8 cellular contexts compared by ENCODE assay signal in genomic region chr12:109863961-109864712, GRCh38. TPM values are rescaled to one million over a fixed set of nuclear protein-coding genes. Genes with fewer than 3 reads are reported as not detected.
DNase-seq lines count a peak whose midpoint lies in the region; ATAC-seq and TF ChIP-seq lines count a peak whose summit lies in the region.

No MANE protein-coding gene starts in this region.

- H3K4me1 ChIP-seq in smooth muscle cell (ENCODE audit: low read depth): no peaks in the 10 kb centered on the region

- DNase-seq in HL-60 (ENCODE audit: low read depth in 1 of 2, low spot score in 1 of 2) (peak; percentile 57 to 83), hypothalamus (lab: John Stamatoyannopoulos, UW) (peak in 43 of 51 donors; percentile 7 to 87 (median 65)), smooth muscle cell (lab: John Stamatoyannopoulos, UW; ENCODE audit: unreplicated experiment) (no peak), NCI-H345 (lab: John Stamatoyannopoulos, UW) (no peak)
- no peak for DNase-seq in stimulated activated CD4-positive, alpha-beta T cell treated with anti-CD3 and anti-CD28 coated beads, Interleukin-12 subunit alpha, Interleukin-12 subunit beta, amount 100 ng/mL, for 4 hours

- no peaks in the 10 kb centered on the region for H3K36me3 ChIP-seq in smooth muscle cell (ENCODE audit: low read depth)

- no peaks in the 10 kb centered on the region for H3K27me3 ChIP-seq in HL-60 (ENCODE audit: insufficient read depth, poor library complexity, severe bottlenecking)
- no peaks in the 10 kb centered on the region for H3K27me3 ChIP-seq in smooth muscle cell (ENCODE audit: low read depth)

- H3K4me3 ChIP-seq in HL-60 (replicated peaks; ENCODE audit: insufficient read depth, low read length) (no peak overlapping the region), smooth muscle cell (no peak overlapping the region)

- WGBS in smooth muscle cell (ENCODE audit: low lambda C conversion rate): 79% methylated on average over 7 of the region's 7 CpGs

- no peaks in the 10 kb centered on the region for H3F3A ChIP-seq in smooth muscle cell (ENCODE audit: low read depth)

- H3K9ac ChIP-seq in smooth muscle cell (ENCODE audit: low read depth): no peak overlapping the region

- ATAC-seq in HG03196 (IDR thresholded peaks at IDR 0.05; ENCODE audit: unreplicated experiment) (no peak), HG02623 (IDR thresholded peaks at IDR 0.05; ENCODE audit: unreplicated experiment) (no peak)

- no peak overlapping the region for H2AFZ ChIP-seq in smooth muscle cell (ENCODE audit: low read depth)

- H4K20me1 ChIP-seq in smooth muscle cell (ENCODE audit: low read depth): peaks cover 82% of the 10 kb centered on the region

- TF ChIP-seq CTCF in HL-60 (IDR thresholded peaks at IDR 0.05; ENCODE audit: insufficient read depth, low read length) (no peak), VCaP (conservative IDR thresholded peaks at IDR 0.05) (no peak), smooth muscle cell (IDR thresholded peaks at IDR 0.05; ENCODE audit: borderline replicate concordance, insufficient read depth, poor library complexity, severe bottlenecking) (no peak)

- H3K27ac ChIP-seq in HL-60 (replicated peaks) (peak overlapping the region; percentile 45), VCaP (peak overlapping the region; percentile 85), smooth muscle cell (ENCODE audit: low read depth) (peak overlapping the region; percentile 24)

- peaks cover 3% of the 10 kb centered on the region for H3K79me2 ChIP-seq in smooth muscle cell (ENCODE audit: low read depth)

- H3K4me2 ChIP-seq in smooth muscle cell: no peak overlapping the region

- H3K9me3 ChIP-seq in smooth muscle cell (replicated peaks; ENCODE audit: low read depth): no peaks in the 10 kb centered on the region

RNA-seq across cellular contexts. Expression of gene GLTP, which starts 16.2 kb away (rescaled TPM):
- total RNA-seq in smooth muscle cell: 46.9 and 63.5 TPM in 2 replicates
- polyA plus RNA-seq in smooth muscle cell: 38.1 and 43.4 TPM in 2 replicates

RNA-seq across cellular contexts. Expression of gene TRPV4, which starts 30.9 kb away (rescaled TPM):
- 0.63 and 1.9 TPM in 2 replicates for total RNA-seq in smooth muscle cell
- polyA plus RNA-seq in smooth muscle cell: 1.5 TPM in 2 replicates

RNA-seq across cellular contexts. Expression of gene TCHP, which starts 35.9 kb away (rescaled TPM):
- total RNA-seq in smooth muscle cell: 4.2 and 6.6 TPM in 2 replicates
- 7.7 and 7.8 TPM in 2 replicates for polyA plus RNA-seq in smooth muscle cell

Comparison
In these comparisons a context has a peak if more than half of its experiments do, and no peak if none do; other contexts are left out.
1. DNase-seq: peak in HL-60 (2 of 2) and hypothalamus (43 of 51); none in smooth muscle cell (single experiment), stimulated activated CD4-positive, alpha-beta T cell treated with anti-CD3 and anti-CD28 coated beads, Interleukin-12 subunit alpha, Interleukin-12 subunit beta, amount 100 ng/mL, for 4 hours (single experiment) and NCI-H345 (single experiment).
2. H3K27ac ChIP-seq: peak in every context shown above with its lines; median percentile 85 in VCaP; 45 in HL-60; 24 in smooth muscle cell.